In genomic region chr6:44271914-44272313, GRCh38 we compare ENCODE assay signal across 2 cellular contexts.
TF ChIP-seq lines count a peak whose summit lies in the region.

No MANE protein-coding gene starts in this region.

TF ChIP-seq in SK-N-SH, 30 proteins besides CTCF, POLR2A, EP300 and RAD21 (continued from another document):
- TF ChIP-seq PBX3 (IDR thresholded peaks at IDR 0.05) (no peak), GABPA (IDR thresholded peaks at IDR 0.05; ENCODE audit: low read depth) (no peak), IRF3 (IDR thresholded peaks at IDR 0.05; ENCODE audit: low read depth, low read length) (no peak), SMC3 (IDR thresholded peaks at IDR 0.05; ENCODE audit: low read depth, low read length) (no peak), YY1 (IDR thresholded peaks at IDR 0.05; ENCODE audit: low read depth) (no peak), POLR2AphosphoS5 (IDR thresholded peaks at IDR 0.05; ENCODE audit: low read depth, low read length) (no peak), ZBTB33 (IDR thresholded peaks at IDR 0.05; ENCODE audit: borderline replicate concordance, low read depth) (no peak)

TF ChIP-seq in SK-N-SH treated with all-trans-retinoic acid at 6 μM for 48 hours, 23 proteins besides CTCF, POLR2A, EP300 and RAD21 (continued from another document):
- TF ChIP-seq TSHZ2 (CRISPR knock-in tag; IDR thresholded peaks at IDR 0.05), result no peak
- no peak for TF ChIP-seq RARB (CRISPR knock-in tag; IDR thresholded peaks at IDR 0.05)
- TF ChIP-seq TOX (CRISPR knock-in tag; IDR thresholded peaks at IDR 0.05; ENCODE audit: borderline replicate concordance), result no peak
